Comparison of ENCODE assay signal across 9 cellular contexts in genomic region chr6:30670760-30671527, GRCh38. TPM values are rescaled to one million over a fixed set of nuclear protein-coding genes. Genes with fewer than 3 reads are reported as not detected.
DNase-seq lines count a peak whose midpoint lies in the region; ATAC-seq and TF ChIP-seq lines count a peak whose summit lies in the region.
"Had no signal": no experiment of that assay in that cellular context is flagged by ENCODE, and none has a peak within 500 bp of the region (broad histone marks: within the 10 kb centered on the region; RNA-seq: fewer than 3 reads in every experiment).

No MANE protein-coding gene starts in this region.

- intact Hi-C loops in sciatic nerve (cut with DNase I) = no loop called here

- peaks cover 25% of the 10 kb centered on the region for H3K36me3 ChIP-seq in CD8-positive, alpha-beta memory T cell (ENCODE audit: insufficient read depth, low read length)

- H3K4me3 Mint-ChIP-seq in CD8-positive, alpha-beta memory T cell = peak overlapping the region; percentile 28 to 89 (median 74)
- H3K4me3 Mint-ChIP-seq in HFFc6 = peak overlapping the region; percentile 95
- peak overlapping the region; percentile 89 for H3K4me3 Mint-ChIP-seq in activated naive CD8-positive, alpha-beta T cell treated with anti-CD3 and anti-CD28 coated beads for 36 hours
- peak overlapping the region; percentile 48 to 93 (median 82) for H3K4me3 Mint-ChIP-seq in naive B cell

- peaks cover under 1 to 54% (median 7%) of the 10 kb centered on the region in 3 donors for H3K36me3 Mint-ChIP-seq in CD8-positive, alpha-beta memory T cell
- H3K36me3 Mint-ChIP-seq in HFFc6 (ENCODE audit: low read depth) (peaks cover 25% of the 10 kb centered on the region), naive B cell (peaks cover 12 to 14% of the 10 kb centered on the region in 2 donors)
- peaks cover 12% of the 10 kb centered on the region for H3K36me3 Mint-ChIP-seq in activated naive CD8-positive, alpha-beta T cell treated with anti-CD3 and anti-CD28 coated beads for 36 hours

- ATAC-seq in naive B cell (ENCODE audit: low read depth in 2 of 2) (no peak), GM19455 (IDR thresholded peaks at IDR 0.05; ENCODE audit: unreplicated experiment) (no peak), sciatic nerve (no peak), GM19351 (IDR thresholded peaks at IDR 0.05; ENCODE audit: unreplicated experiment) (no peak)

- POLR2A ChIA-PET in CD8-positive, alpha-beta memory T cell (lab: Charles Lee) = no interaction called here

- H3K9me3 Mint-ChIP-seq in CD8-positive, alpha-beta memory T cell = no peaks in the 10 kb centered on the region
- H3K9me3 Mint-ChIP-seq in HFFc6 (no peaks in the 10 kb centered on the region), naive B cell (no peaks in the 10 kb centered on the region)
- H3K9me3 Mint-ChIP-seq in activated naive CD8-positive, alpha-beta T cell treated with anti-CD3 and anti-CD28 coated beads for 36 hours = no peaks in the 10 kb centered on the region

- TF ChIP-seq CTCF in HFFc6 (IDR thresholded peaks at IDR 0.05) = peak; percentile 43; the same call in 1 of the 2 replicates

- H3K27ac Mint-ChIP-seq in CD8-positive, alpha-beta memory T cell = peak overlapping the region in 6 of 8 donors; percentile 10 to 93 (median 76)
- H3K27ac Mint-ChIP-seq in HFFc6 (peak overlapping the region; percentile 55), naive B cell (peak overlapping the region in 3 of 6 donors; percentile 45 to 77 (median 71))
- peak overlapping the region; percentile 36 for H3K27ac Mint-ChIP-seq in activated naive CD8-positive, alpha-beta T cell treated with anti-CD3 and anti-CD28 coated beads for 36 hours

- no peak overlapping the region for H3K27ac ChIP-seq in CD8-positive, alpha-beta memory T cell (ENCODE audit: low read depth, low read length)

- no peak overlapping the region for H3K4me3 ChIP-seq in CD8-positive, alpha-beta memory T cell (ENCODE audit: low read length)

- H3K4me1 ChIP-seq in CD8-positive, alpha-beta memory T cell (ENCODE audit: insufficient read depth, low read length) = peaks cover 18% of the 10 kb centered on the region

- H3K27me3 ChIP-seq in CD8-positive, alpha-beta memory T cell (ENCODE audit: insufficient read depth, low read length, poor library complexity, severe bottlenecking) = no peaks in the 10 kb centered on the region

- no peaks in the 10 kb centered on the region for H3K9me3 ChIP-seq in CD8-positive, alpha-beta memory T cell (ENCODE audit: low read length)

- peaks cover 27 to 38% (median 34%) of the 10 kb centered on the region in 3 donors for H3K4me1 Mint-ChIP-seq in CD8-positive, alpha-beta memory T cell
- H3K4me1 Mint-ChIP-seq in HFFc6 (ENCODE audit: low read depth) (peaks cover 26% of the 10 kb centered on the region), naive B cell (peaks cover 21 to 33% (median 24%) of the 10 kb centered on the region in 3 donors)
- peaks cover 33% of the 10 kb centered on the region for H3K4me1 Mint-ChIP-seq in activated naive CD8-positive, alpha-beta T cell treated with anti-CD3 and anti-CD28 coated beads for 36 hours

- CTCF ChIA-PET in CD8-positive, alpha-beta memory T cell (lab: Charles Lee) = interaction anchor here (1.6 to 17.6 kb wide), 6 partner anchors 12 to 189 kb away, joined by 4 to 697 read pairs (median 14); partner anchors contain the start of genes MDC1 and TUBB

- no peak for DNase-seq in CD8-positive, alpha-beta memory T cell
- no peak for DNase-seq in HFFc6
- no peak for DNase-seq in activated naive CD8-positive, alpha-beta T cell treated with anti-CD3 and anti-CD28 coated beads for 36 hours
- no peak for DNase-seq in naive B cell
- no peak for DNase-seq in sciatic nerve (ENCODE audit: low spot score)
- no peak for DNase-seq in COR-L47 (lab: John Stamatoyannopoulos, UW)
- DNase-seq: NCI-H1694 had no signal

- H3K27me3 Mint-ChIP-seq in CD8-positive, alpha-beta memory T cell = no peaks in the 10 kb centered on the region
- H3K27me3 Mint-ChIP-seq in HFFc6 (ENCODE audit: insufficient read depth) = peaks cover 2% of the 10 kb centered on the region
- H3K27me3 Mint-ChIP-seq in activated naive CD8-positive, alpha-beta T cell treated with anti-CD3 and anti-CD28 coated beads for 36 hours = no peaks in the 10 kb centered on the region
- H3K27me3 Mint-ChIP-seq in naive B cell = no peaks in the 10 kb centered on the region

RNA-seq across cellular contexts. Expression of gene DHX16, which starts 1.9 kb away (rescaled TPM):
- 10 to 100 TPM; 47.5 to 49.1 TPM for total RNA-seq in CD8-positive, alpha-beta memory T cell
- polyA plus RNA-seq in CD8-positive, alpha-beta memory T cell = 31.0 TPM
- total RNA-seq in HFFc6 (2021; fragmentation: NEBNext Ultra II Directional; extraction: Animal tissue kit (Norgen Biotek cat#: 25700)) = 10 to 100 TPM; 33.7 to 36.7 (median 35.5) TPM
- total RNA-seq in activated naive CD8-positive, alpha-beta T cell treated with anti-CD3 and anti-CD28 coated beads for 36 hours = 10 to 100 TPM; 40.4 to 42.1 TPM
- polyA plus RNA-seq in naive B cell (ENCODE audit: low read depth in 6 of 6) = 10 to 100 TPM in 5 of 6 donors, 1 to 10 TPM in 1; 4.2 to 27.0 (median 16.1) TPM
- 25.2 TPM for total RNA-seq in sciatic nerve

RNA-seq across cellular contexts. Expression of gene PPP1R18, which starts 15.5 kb away (rescaled TPM):
- total RNA-seq in CD8-positive, alpha-beta memory T cell = 100 to 1,000 TPM; 149 to 153 TPM
- 166 TPM for polyA plus RNA-seq in CD8-positive, alpha-beta memory T cell
- 100 to 1,000 TPM; 135 to 149 (median 141) TPM for total RNA-seq in HFFc6 (2021; fragmentation: NEBNext Ultra II Directional; extraction: Animal tissue kit (Norgen Biotek cat#: 25700))
- total RNA-seq in activated naive CD8-positive, alpha-beta T cell treated with anti-CD3 and anti-CD28 coated beads for 36 hours = 100 to 1,000 TPM; 102 to 106 TPM
- 100 to 1,000 TPM in 1 of 6 donors, 10 to 100 TPM in 5; 70.3 to 103 (median 82.6) TPM for polyA plus RNA-seq in naive B cell (ENCODE audit: low read depth in 6 of 6)
- total RNA-seq in sciatic nerve = 93.0 TPM

RNA-seq across cellular contexts. Expression of gene NRM, which starts 19.8 kb away (rescaled TPM):
- total RNA-seq in CD8-positive, alpha-beta memory T cell = 10 to 100 TPM; 28.1 to 29.2 TPM
- polyA plus RNA-seq in CD8-positive, alpha-beta memory T cell = 11.7 TPM
- total RNA-seq in HFFc6 (2021; fragmentation: NEBNext Ultra II Directional; extraction: Animal tissue kit (Norgen Biotek cat#: 25700)) = 10 to 100 TPM; 16.3 to 35.1 (median 31.1) TPM
- 10 to 100 TPM; 19.7 to 20.2 TPM for total RNA-seq in activated naive CD8-positive, alpha-beta T cell treated with anti-CD3 and anti-CD28 coated beads for 36 hours
- polyA plus RNA-seq in naive B cell (ENCODE audit: low read depth in 6 of 6) = 10 to 100 TPM; 37.3 to 72.1 (median 45.4) TPM
- total RNA-seq in sciatic nerve = 11.0 TPM

RNA-seq across cellular contexts. Expression of gene C6orf136, which starts 24.0 kb away (rescaled TPM):
- total RNA-seq in CD8-positive, alpha-beta memory T cell = 10 to 100 TPM; 35.9 to 42.2 TPM
- polyA plus RNA-seq in CD8-positive, alpha-beta memory T cell = 11.8 TPM
- 10 to 100 TPM; 12.0 to 19.2 (median 16.4) TPM for total RNA-seq in HFFc6 (2021; fragmentation: NEBNext Ultra II Directional; extraction: Animal tissue kit (Norgen Biotek cat#: 25700))
- 10 to 100 TPM; 35.8 to 37.1 TPM for total RNA-seq in activated naive CD8-positive, alpha-beta T cell treated with anti-CD3 and anti-CD28 coated beads for 36 hours
- 10 to 100 TPM in 4 of 6 donors, 1 to 10 TPM in 2; 8.1 to 15.5 (median 12.2) TPM for polyA plus RNA-seq in naive B cell (ENCODE audit: low read depth in 6 of 6)
- total RNA-seq in sciatic nerve = 17.0 TPM

RNA-seq across cellular contexts. Expression of gene ATAT1, which starts 44.3 kb away (rescaled TPM):
- 10 to 100 TPM; 10.5 to 10.7 TPM for total RNA-seq in CD8-positive, alpha-beta memory T cell
- 1.5 TPM for polyA plus RNA-seq in CD8-positive, alpha-beta memory T cell
- 1 to 10 TPM; 5.2 to 9.3 (median 5.9) TPM for total RNA-seq in HFFc6 (2021; fragmentation: NEBNext Ultra II Directional; extraction: Animal tissue kit (Norgen Biotek cat#: 25700))
- total RNA-seq in activated naive CD8-positive, alpha-beta T cell treated with anti-CD3 and anti-CD28 coated beads for 36 hours = 1 to 10 TPM; 8.5 to 8.6 TPM
- 1 to 10 TPM in 5 of 6 donors, under 1 TPM in 1; 0.79 to 4.1 (median 2.0) TPM for polyA plus RNA-seq in naive B cell (ENCODE audit: low read depth in 6 of 6)
- 14.8 TPM for total RNA-seq in sciatic nerve
